Comparison of ENCODE assay signal across 26 cellular contexts in genomic region chr13:83824561-83824960, GRCh38. TPM values are rescaled to one million over a fixed set of nuclear protein-coding genes. Genes with fewer than 3 reads are reported as not detected.
"Had no signal": no experiment of that assay in that cellular context is flagged by ENCODE, and none has a peak within 500 bp of the region (broad histone marks: within the 10 kb centered on the region; RNA-seq: fewer than 3 reads in every experiment).

No MANE protein-coding gene starts in this region.

- H3K9me3 ChIP-seq: esophagus muscularis mucosa, gastrocnemius medialis, neutrophil, suprapubic skin, tibial artery, uterus had no signal

- H3K9me3 Mint-ChIP-seq: nephron progenitor cell had no signal

- DNase-seq: effector memory CD4-positive, alpha-beta T cell; gastrocnemius medialis; immature natural killer cell; mesendoderm; naive B cell; nephron progenitor cell; spleen; stimulated activated CD4-positive, alpha-beta T cell treated with anti-CD3 and anti-CD28 coated beads, Interleukin-15, amount 100 ng/mL, for 24 hours; stimulated activated CD4-positive, alpha-beta T cell treated with anti-CD3 and anti-CD28 coated beads, Interleukin-1b, Interleukin-23, amount 100 ng/mL, for 48 hours; stimulated activated CD4-positive, alpha-beta T cell treated with anti-CD3 and anti-CD28 coated beads, Interleukin-4, amount 100 ng/mL, for 24 hours; stimulated activated naive CD4-positive, alpha-beta T cell; tibial artery; uterus had no signal

- H3K36me3 Mint-ChIP-seq: immature natural killer cell, naive B cell had no signal

- H3K36me3 ChIP-seq: esophagus muscularis mucosa, gastrocnemius medialis, neutrophil, spleen, suprapubic skin, tibial artery, upper lobe of left lung, uterus had no signal

- H3K27ac Mint-ChIP-seq: immature natural killer cell, naive B cell, nephron progenitor cell had no signal

- H3K4me1 Mint-ChIP-seq: immature natural killer cell, naive B cell had no signal

- H3K4me1 ChIP-seq: esophagus muscularis mucosa, gastrocnemius medialis, spleen, suprapubic skin, tibial artery, upper lobe of left lung, uterus had no signal

- H3K27ac ChIP-seq: coronary artery, epithelial cell of prostate, esophagus muscularis mucosa, gastrocnemius medialis, neutrophil, spleen, suprapubic skin, tibial artery, upper lobe of left lung, uterus had no signal

- H3K4me3 ChIP-seq: coronary artery, esophagus muscularis mucosa, gastrocnemius medialis, spleen, suprapubic skin, tibial artery, upper lobe of left lung, uterus had no signal

- H3K27me3 Mint-ChIP-seq: naive B cell had no signal

- ATAC-seq: gastrocnemius medialis had no signal

- H3K4me3 Mint-ChIP-seq: immature natural killer cell, naive B cell, nephron progenitor cell had no signal

RNA-seq across cellular contexts. Expression of gene SLITRK1, which starts 57.7 kb away (rescaled TPM):
- total RNA-seq: dermis microvascular lymphatic vessel endothelial cell, esophagus muscularis mucosa, fibroblast of villous mesenchyme, gastrocnemius medialis, kidney epithelial cell, liver, lung microvascular endothelial cell, osteoblast, pulmonary artery endothelial cell, spleen, suprapubic skin, upper lobe of left lung had no signal
- polyA plus RNA-seq: immature natural killer cell, liver had no signal
